In the genomic region with DNA sequence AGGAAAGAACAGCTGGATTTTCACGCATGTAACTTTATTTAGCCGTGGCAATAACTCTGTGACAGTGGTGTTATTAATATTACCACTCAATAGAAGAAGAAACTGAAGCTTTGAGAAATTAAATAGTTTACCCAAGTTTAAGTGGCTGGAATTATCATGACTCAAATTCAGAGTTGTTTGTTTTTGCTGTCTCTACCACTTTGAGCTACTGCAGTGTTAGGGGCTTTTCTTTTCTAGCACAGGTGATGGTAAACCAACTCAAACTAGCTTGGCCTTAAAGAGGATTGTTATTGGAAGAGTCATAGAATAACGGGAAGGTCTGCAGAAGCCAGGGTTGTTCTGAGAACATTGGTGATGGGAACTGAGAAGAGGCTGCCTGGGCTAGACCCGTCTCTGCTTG, we compare ENCODE assay signal across 17 cellular contexts.
DNase-seq lines count a peak whose midpoint lies in the region; ATAC-seq and TF ChIP-seq lines count a peak whose summit lies in the region.
"Had no signal": no experiment of that assay in that cellular context is flagged by ENCODE, and none has a peak within 500 bp of the region (broad histone marks: within the 10 kb centered on the region; RNA-seq: fewer than 3 reads in every experiment).

No MANE protein-coding gene starts in this region.

- H3K36me3 Mint-ChIP-seq in stimulated activated effector memory CD8-positive, alpha-beta T cell treated with anti-CD3 and anti-CD28 coated beads, Interleukin-12 subunit alpha, Interleukin-12 subunit beta, amount 100 ng/mL, for 72 hours = no peaks in the 10 kb centered on the region
- peaks cover 5% of the 10 kb centered on the region for H3K36me3 Mint-ChIP-seq in activated T-helper 1 cell treated with anti-CD3 and anti-CD28 coated beads, Interleukin-12 subunit alpha, Interleukin-12 subunit beta, Interleukin-2, Interleukin-4 antibody, amounts not matched to agents 30 ng/mL and 10 ng/mL and 1 ng/mL, durations not matched to agents 14 hours and 24 hours and 36 hours (ENCODE audit: low read depth)
- H3K36me3 Mint-ChIP-seq: CD4-positive, alpha-beta memory T cell had no signal

- peaks cover 24% of the 10 kb centered on the region for H3K4me1 Mint-ChIP-seq in stimulated activated effector memory CD8-positive, alpha-beta T cell treated with anti-CD3 and anti-CD28 coated beads, Interleukin-12 subunit alpha, Interleukin-12 subunit beta, amount 100 ng/mL, for 72 hours
- H3K4me1 Mint-ChIP-seq in activated T-helper 1 cell treated with anti-CD3 and anti-CD28 coated beads, Interleukin-12 subunit alpha, Interleukin-12 subunit beta, Interleukin-2, Interleukin-4 antibody, amounts not matched to agents 30 ng/mL and 10 ng/mL and 1 ng/mL, durations not matched to agents 14 hours and 24 hours and 36 hours (ENCODE audit: low read depth) = no peaks in the 10 kb centered on the region
- H3K4me1 Mint-ChIP-seq: CD4-positive, alpha-beta memory T cell; GM23338 had no signal

- peaks cover 55% of the 10 kb centered on the region for H3K27me3 Mint-ChIP-seq in activated T-helper 1 cell treated with anti-CD3 and anti-CD28 coated beads, Interleukin-12 subunit alpha, Interleukin-12 subunit beta, Interleukin-2, Interleukin-4 antibody, amounts not matched to agents 30 ng/mL and 10 ng/mL and 1 ng/mL, durations not matched to agents 14 hours and 24 hours and 36 hours (ENCODE audit: insufficient read depth)

- peak overlapping the region; percentile 55 for H3K4me2 ChIP-seq in OCI-LY3 (ENCODE audit: low read length)
- H3K4me2 ChIP-seq: GM23338 had no signal

- H2AFZ ChIP-seq in OCI-LY3 (ENCODE audit: low read depth, low read length) = peak overlapping the region; percentile 83
- H2AFZ ChIP-seq: GM23338 had no signal

- no peak for TF ChIP-seq CTCF in OCI-LY3 (IDR thresholded peaks at IDR 0.05; ENCODE audit: low read depth, low read length)

- H3K79me2 ChIP-seq in OCI-LY3 (ENCODE audit: low read length) = no peaks in the 10 kb centered on the region

- no peak overlapping the region for H3K4me3 Mint-ChIP-seq in stimulated activated effector memory CD8-positive, alpha-beta T cell treated with anti-CD3 and anti-CD28 coated beads, Interleukin-12 subunit alpha, Interleukin-12 subunit beta, amount 100 ng/mL, for 72 hours
- H3K4me3 Mint-ChIP-seq in activated T-helper 1 cell treated with anti-CD3 and anti-CD28 coated beads, Interleukin-12 subunit alpha, Interleukin-12 subunit beta, Interleukin-2, Interleukin-4 antibody, amounts not matched to agents 30 ng/mL and 10 ng/mL and 1 ng/mL, durations not matched to agents 14 hours and 24 hours and 36 hours = no peak overlapping the region
- H3K4me3 Mint-ChIP-seq: CD4-positive, alpha-beta memory T cell; GM23338; HFFc6 had no signal

- H4K20me1 ChIP-seq in OCI-LY3 (ENCODE audit: insufficient read depth, low read length) = no peaks in the 10 kb centered on the region

- peaks cover 7% of the 10 kb centered on the region; the same call in 1 of the 2 replicates for H3K9me3 ChIP-seq in OCI-LY3 (ENCODE audit: insufficient read depth, low read length)
- H3K9me3 ChIP-seq: HAP-1 had no signal

- no peaks in the 10 kb centered on the region for H3K27me3 ChIP-seq in OCI-LY3 (ENCODE audit: low read depth, low read length)

- no peak overlapping the region for H3K27ac ChIP-seq in OCI-LY3 (ENCODE audit: low read length)

- peaks cover 20% of the 10 kb centered on the region for H3K4me1 ChIP-seq in OCI-LY3 (ENCODE audit: low read length)

- H3K9me3 Mint-ChIP-seq in stimulated activated effector memory CD8-positive, alpha-beta T cell treated with anti-CD3 and anti-CD28 coated beads, Interleukin-12 subunit alpha, Interleukin-12 subunit beta, amount 100 ng/mL, for 72 hours = peaks cover 14% of the 10 kb centered on the region
- H3K9me3 Mint-ChIP-seq in activated T-helper 1 cell treated with anti-CD3 and anti-CD28 coated beads, Interleukin-12 subunit alpha, Interleukin-12 subunit beta, Interleukin-2, Interleukin-4 antibody, amounts not matched to agents 30 ng/mL and 10 ng/mL and 1 ng/mL, durations not matched to agents 14 hours and 24 hours and 36 hours = peaks cover 13% of the 10 kb centered on the region

- H3K4me3 ChIP-seq in OCI-LY3 (ENCODE audit: low read length) = no peak overlapping the region
- H3K4me3 ChIP-seq: GM23338, HAP-1 had no signal

- intact Hi-C loops in activated T-helper 1 cell treated with anti-CD3 and anti-CD28 coated beads, Interleukin-12 subunit alpha, Interleukin-12 subunit beta, Interleukin-2, Interleukin-4 antibody, amounts not matched to agents 30 ng/mL and 10 ng/mL and 1 ng/mL, durations not matched to agents 14 hours and 24 hours and 36 hours (cut with micrococcal nuclease) = no loop called here

- peak; percentile 80 for ATAC-seq in GM18868 (IDR thresholded peaks at IDR 0.05; ENCODE audit: unreplicated experiment)
- peak; percentile 51 for ATAC-seq in HG02938 (IDR thresholded peaks at IDR 0.05; ENCODE audit: unreplicated experiment)
- ATAC-seq in stimulated activated effector memory CD8-positive, alpha-beta T cell treated with anti-CD3 and anti-CD28 coated beads, Interleukin-12 subunit alpha, Interleukin-12 subunit beta, amount 100 ng/mL, for 72 hours = peak; percentile 52
- ATAC-seq in GM21619 (IDR thresholded peaks at IDR 0.05; ENCODE audit: unreplicated experiment) = no peak
- no peak for ATAC-seq in GM19455 (IDR thresholded peaks at IDR 0.05; ENCODE audit: unreplicated experiment)
- ATAC-seq: GM23338 had no signal

- no peak overlapping the region for H3K27ac Mint-ChIP-seq in stimulated activated effector memory CD8-positive, alpha-beta T cell treated with anti-CD3 and anti-CD28 coated beads, Interleukin-12 subunit alpha, Interleukin-12 subunit beta, amount 100 ng/mL, for 72 hours
- no peak overlapping the region for H3K27ac Mint-ChIP-seq in activated T-helper 1 cell treated with anti-CD3 and anti-CD28 coated beads, Interleukin-12 subunit alpha, Interleukin-12 subunit beta, Interleukin-2, Interleukin-4 antibody, amounts not matched to agents 30 ng/mL and 10 ng/mL and 1 ng/mL, durations not matched to agents 14 hours and 24 hours and 36 hours
- H3K27ac Mint-ChIP-seq: CD4-positive, alpha-beta memory T cell; GM23338; HFFc6 had no signal

- H3K9ac ChIP-seq in OCI-LY3 (ENCODE audit: low read length) = no peak overlapping the region; the same call in 1 of the 2 replicates

- peaks cover 8% of the 10 kb centered on the region for H3K36me3 ChIP-seq in OCI-LY3 (replicated peaks; ENCODE audit: low read depth, low read length)
- H3K36me3 ChIP-seq: HAP-1 had no signal

- DNase-seq in stimulated activated effector memory CD8-positive, alpha-beta T cell treated with anti-CD3 and anti-CD28 coated beads, Interleukin-12 subunit alpha, Interleukin-12 subunit beta, amount 100 ng/mL, for 72 hours (ENCODE audit: low spot score in 2 of 2) = no peak
- no peak for DNase-seq in activated T-helper 1 cell treated with anti-CD3 and anti-CD28 coated beads, Interleukin-12 subunit alpha, Interleukin-12 subunit beta, Interleukin-2, Interleukin-4 antibody, amounts not matched to agents 30 ng/mL and 10 ng/mL and 1 ng/mL, durations not matched to agents 14 hours and 24 hours and 36 hours (ENCODE audit: low spot score)
- DNase-seq: 8988T; C1 segment of cervical spinal cord; Calu3; CD4-positive, alpha-beta memory T cell; COR-L47; DMS53; DND-41; HFFc6 had no signal

Comparison
In these comparisons a context has a peak if more than half of its experiments do, and no peak if none do; other contexts are left out.
1. ATAC-seq: peak in GM18868 (single experiment), HG02938 (single experiment) and stimulated activated effector memory CD8-positive, alpha-beta T cell treated with anti-CD3 and anti-CD28 coated beads, Interleukin-12 subunit alpha, Interleukin-12 subunit beta, amount 100 ng/mL, for 72 hours (single experiment); none in GM21619 (single experiment) and GM19455 (single experiment).